Comparison of ENCODE assay signal across 19 cellular contexts in the genomic region with DNA sequence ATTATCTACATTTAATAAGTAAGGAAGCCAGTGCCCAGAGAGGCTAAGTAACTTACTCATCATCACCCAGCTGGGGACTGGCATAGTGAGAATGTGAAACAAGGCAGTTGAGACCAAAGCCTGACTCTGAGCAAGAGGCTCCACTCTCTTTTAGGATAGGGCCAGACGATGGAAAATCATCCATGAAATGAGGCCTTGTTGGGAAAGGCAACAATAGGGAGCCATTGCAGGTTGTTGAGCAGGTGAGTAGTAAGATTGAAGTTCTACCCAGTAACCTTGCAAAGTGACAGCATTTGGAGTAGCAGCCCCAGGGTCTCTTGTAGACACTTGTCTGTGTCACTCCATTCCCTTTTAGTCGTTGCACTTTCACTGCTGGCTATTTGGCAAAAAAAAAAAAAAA. TPM values are rescaled to one million over a fixed set of nuclear protein-coding genes. Genes with fewer than 3 reads are reported as not detected.
A peak's percentile ranks its signal among the peaks of the same experiment; 100 is the strongest.
DNase-seq lines count a peak whose midpoint lies in the region; ATAC-seq, FAIRE-seq and TF ChIP-seq lines count a peak whose summit lies in the region.
"Had no signal": no experiment of that assay in that cellular context is flagged by ENCODE, and none has a peak within 500 bp of the region (broad histone marks: within the 10 kb centered on the region; RNA-seq: fewer than 3 reads in every experiment).

No MANE protein-coding gene starts in this region.

- no peaks in the 10 kb centered on the region for H3K79me2 ChIP-seq in K562 (ENCODE audit: control insufficient read depth, insufficient read depth, low read length)

- H3K27me3 ChIP-seq in left ventricle myocardium inferior (ENCODE audit: low read depth) = peaks cover 20% of the 10 kb centered on the region
- peaks cover 6 to 9% of the 10 kb centered on the region in 2 experiments; a peak in 3 of 5 replicates for H3K27me3 ChIP-seq in K562 (ENCODE audit: control insufficient read depth in 2 of 2, insufficient read depth in 2 of 2, low read length in 2 of 2)
- H3K27me3 ChIP-seq in pancreas = no peaks in the 10 kb centered on the region

- H4K20me1 ChIP-seq in K562 (replicated peaks; ENCODE audit: control insufficient read depth, insufficient read depth, low read length) = no peaks in the 10 kb centered on the region

- WGBS in A549 (ENCODE audit: missing lambda C conversion rate) = 57% methylated on average over 2 of the region's 2 CpGs
- WGBS in K562 (ENCODE audit: insufficient coverage, low coverage, missing lambda C conversion rate) = 34% methylated on average over 2 of the region's 2 CpGs
- WGBS in pancreas, 2 donors = 85 to 87% methylated on average over 2 of the region's 2 CpGs

- H3K9me1 ChIP-seq in K562 (ENCODE audit: control insufficient read depth, insufficient read depth, low read length) = no peaks in the 10 kb centered on the region

- CTCF ChIA-PET in A549 (lab: Yijun Ruan, JAX) = no interaction called here
- CTCF ChIA-PET in HEK293 (lab: Yijun Ruan, JAX) = interaction anchor here (2.1 kb wide), 1 partner anchor 9 kb away, joined by 23 read pairs; no protein-coding TSS in a partner anchor
- CTCF ChIA-PET in K562 (lab: Yijun Ruan, JAX; ENCODE audit: low intra/inter-chr PET ratio) = no interaction called here

- H3K4me1 ChIP-seq in left ventricle myocardium inferior (peaks cover 61% of the 10 kb centered on the region), A549 (no peaks in the 10 kb centered on the region), HEK293 (ENCODE audit: control insufficient read depth, insufficient read depth, low read length) (no peaks in the 10 kb centered on the region), K562 (replicated peaks in 1 of 2; ENCODE audit: control insufficient read depth in 2 of 2, insufficient read depth in 2 of 2, low read length in 2 of 2) (peaks cover 20 to 37% of the 10 kb centered on the region in 2 experiments), pancreas (peaks cover 0 to 6% (median 5%) of the 10 kb centered on the region in 3 donors)

- BruUV-seq in K562 (replicated peaks; lab: Mats Ljungman, UMichigan) = no TSS peak

- H3K4me2 ChIP-seq in A549 (no peak overlapping the region), K562 (ENCODE audit: insufficient read depth, low read length) (no peak overlapping the region)

- DNase-seq in left ventricle myocardium inferior = no peak
- no peak for DNase-seq in left ventricle myocardium superior
- no peak for DNase-seq in A549 (ENCODE audit: low read depth in 1 of 2, low spot score in 1 of 2)
- DNase-seq in K562 (ENCODE audit: extremely low read depth in 1 of 4, low spot score in 3 of 4) = no peak
- DNase-seq in NCI-H187 (lab: John Stamatoyannopoulos, UW) = no peak
- DNase-seq in pancreas = no peak
- DNase-seq: AML-193; Caco-2; CD4-positive, alpha-beta T cell; IMR-90 had no signal

- ATAC-seq in left ventricle myocardium superior (no peak), A549 (no peak), K562 (no peak), pancreas (no peak)

- H3K27ac ChIP-seq in left ventricle myocardium inferior (replicated peaks) (peak overlapping the region; percentile 92), A549 (no peak overlapping the region), HEK293 (ENCODE audit: extremely low read depth, low read depth, low read length) (no peak overlapping the region), K562 (ENCODE audit: extremely low read depth, low read depth, low read length) (no peak overlapping the region), pancreas (no peak overlapping the region)
- H3K27ac ChIP-seq: C4-2B had no signal

- TF ChIP-seq EP300 in A549 (IDR thresholded peaks at IDR 0.05) (no peak), K562 (IDR thresholded peaks at IDR 0.05; ENCODE audit: low read length) (no peak)

- H3K9me3 ChIP-seq in left ventricle myocardium inferior (replicated peaks) (no peaks in the 10 kb centered on the region), A549 (no peaks in the 10 kb centered on the region), HEK293 (ENCODE audit: control insufficient read depth, insufficient read depth, low read depth, low read length) (no peaks in the 10 kb centered on the region), K562 (replicated peaks; ENCODE audit: control insufficient read depth, insufficient read depth, low read depth, low read length) (no peaks in the 10 kb centered on the region), pancreas (no peaks in the 10 kb centered on the region)
- H3K9me3 ChIP-seq: Caco-2, HAP-1 had no signal

- POLR2A ChIA-PET in A549 (lab: Yijun Ruan, JAX) = no interaction called here
- POLR2A ChIA-PET in HEK293 (lab: Yijun Ruan, JAX) = interaction anchor here (0.7 to 1.9 kb wide), 2 partner anchors 11 to 121 kb away, joined by 3 to 6 read pairs; no protein-coding TSS in a partner anchor
- POLR2A ChIA-PET in K562 (lab: Yijun Ruan, JAX) = no interaction called here

- no peak for FAIRE-seq in A549 (lab: Jason Lieb, UNC)
- FAIRE-seq in K562 (lab: Jason Lieb, UNC) = no peak
- no peak for FAIRE-seq in pancreas (lab: Jason Lieb, UNC)
- FAIRE-seq: A204.1, D721Med, G401.6, GM12891, GM19239 had no signal

- no peak for TF ChIP-seq RAD21 in A549 (conservative IDR thresholded peaks at IDR 0.05 in 1 of 2, IDR thresholded peaks at IDR 0.05 in 1 of 2)
- no peak for TF ChIP-seq RAD21 in K562 (CRISPR knock-in tag; conservative IDR thresholded peaks at IDR 0.05 in 1 of 2, IDR thresholded peaks at IDR 0.05 in 1 of 2)

- peak overlapping the region; percentile 63 for H3K4me3 ChIP-seq in left ventricle myocardium inferior
- H3K4me3 ChIP-seq in A549 = no peak overlapping the region
- H3K4me3 ChIP-seq in HEK293 (ENCODE audit: low read depth, low read length) = no peak overlapping the region
- no peak overlapping the region for H3K4me3 ChIP-seq in K562
- H3K4me3 ChIP-seq in pancreas = no peak overlapping the region
- H3K4me3 ChIP-seq: HAP-1 had no signal

- in situ Hi-C loops in K562 (cut with MboI) = no loop called here

- intact Hi-C loops in left ventricle myocardium inferior (cut with micrococcal nuclease) (no loop called here), left ventricle myocardium superior (cut with micrococcal nuclease) (no loop called here), K562 (cut with micrococcal nuclease) (no loop called here), pancreas (cut with DNase I) (no loop called here)

- no peak for TF ChIP-seq POLR2A in A549 (IDR thresholded peaks at IDR 0.05; ENCODE audit: low read length)
- TF ChIP-seq POLR2A in K562 (conservative IDR thresholded peaks at IDR 0.05) = no peak

- TF ChIP-seq CTCF in left ventricle myocardium inferior (IDR thresholded peaks at IDR 0.05; ENCODE audit: borderline replicate concordance) (no peak), A549 (IDR thresholded peaks at IDR 0.05) (no peak), HEK293 (tag by site-specific recombination; IDR thresholded peaks at IDR 0.05) (no peak), K562 (IDR thresholded peaks at IDR 0.05 in 2 of 3, conservative IDR thresholded peaks at IDR 0.05 in 1 of 3; ENCODE audit: insufficient read depth in 2 of 3, low read depth in 1 of 3, low read length in 3 of 3) (no peak), pancreas (IDR thresholded peaks at IDR 0.05) (no peak)

- no peak overlapping the region for H2AFZ ChIP-seq in K562 (ENCODE audit: low read depth, low read length)

- H3K9ac ChIP-seq in K562 (ENCODE audit: insufficient read depth in 1 of 2, low read depth in 2 of 2, low read length in 2 of 2) = no peak overlapping the region

- H3K36me3 ChIP-seq in left ventricle myocardium inferior (no peaks in the 10 kb centered on the region), HEK293 (ENCODE audit: control insufficient read depth in 2 of 2, insufficient read depth in 1 of 2, low read length in 2 of 2) (no peaks in the 10 kb centered on the region), K562 (ENCODE audit: control insufficient read depth, insufficient read depth, low read length) (no peaks in the 10 kb centered on the region), pancreas (no peaks in the 10 kb centered on the region)
- H3K36me3 ChIP-seq: HAP-1 had no signal

RNA-seq across cellular contexts. Expression of a gene that starts 2.5 kb away (rescaled TPM):
- total RNA-seq in left ventricle myocardium inferior (26.5 TPM), left ventricle myocardium superior (20.4 TPM), K562 (2014; rRNA removed) (0.18 TPM in 1 of 2 replicates, not detected in the other), K562 (2014; rRNA removed; fragmentation: Illumina TruSeq; extraction: Trizol) (not detected in 2 replicates), K562 (2015; rRNA removed; fragmentation: Illumina TruSeq; extraction: Trizol) (0.14 TPM in 1 of 2 replicates, not detected in the other), K562 (2021) (0.47 and 0.49 TPM in 2 replicates), pancreas (1 to 10 TPM in 1 of 6 donors, under 1 TPM in 5; 0.19 to 1.5 (median 0.34) TPM)
- polyA plus RNA-seq in A549 (2011; rRNA removed) (0.07 and 0.13 TPM in 2 replicates), A549 (2017; fragmentation: RNase III; extraction: RNeasy Plus Mini Kit Qiagen cat#74134 plus additional on column Dnase treatment) (0.03 to 0.20 TPM (median 0.08 TPM) in 3 replicates), K562 (2011; rRNA removed) (0.46 and 0.61 TPM in 2 replicates), K562 (2014; fragmentation: Illumina TruSeq; extraction: Trizol) (0.43 TPM in 1 of 2 replicates, not detected in the other), K562 (2014; fragmentation: Nextera tagmentation; extraction: Ambion mirVana) (1 to 10 TPM in 1 of 2 experiments, under 1 TPM in 1; 0.21 to 1.0 TPM), K562 (2014; rRNA removed) (0.69 TPM in 1 of 2 replicates, not detected in the other), pancreas (1 to 10 TPM in 1 of 2 donors, under 1 TPM in 1; 0.80 to 1.2 TPM)
- polyA plus RNA-seq in A549 (2012; cell fraction: cytosol; rRNA removed) = 0.04 TPM in 1 of 2 replicates, not detected in the other
- polyA plus RNA-seq in A549 (2012; cell fraction: nucleus; rRNA removed) = 0.07 and 0.11 TPM in 2 replicates
- 0.15 TPM in 1 of 2 replicates, not detected in the other for polyA minus RNA-seq in A549 (2011; rRNA and poly(A)+ RNA removed)
- 1.5 and 2.5 TPM in 2 replicates for total RNA-seq in K562 (2011; cell fraction: chromatin; rRNA removed; ENCODE audit: low replicate concordance)
- 0.66 and 1.5 TPM in 2 replicates for total RNA-seq in K562 (2011; cell fraction: nucleolus; rRNA removed)
- 1.2 and 1.6 TPM in 2 replicates for total RNA-seq in K562 (2011; cell fraction: nucleoplasm; rRNA removed)
- polyA plus RNA-seq in K562 (2011; cell fraction: cytosol; rRNA removed) = 0.19 and 0.31 TPM in 2 replicates
- 1.2 and 1.9 TPM in 2 replicates for polyA plus RNA-seq in K562 (2011; cell fraction: nucleus; rRNA removed)
- polyA plus RNA-seq in K562 (2012) = 0.33 and 1.8 TPM in 2 replicates
- 0.67 TPM in 1 of 2 replicates, not detected in the other for polyA minus RNA-seq in K562 (2011; rRNA and poly(A)+ RNA removed)
- polyA minus RNA-seq in K562 (2011; cell fraction: cytosol; rRNA and poly(A)+ RNA removed) = not detected in 2 replicates
- polyA minus RNA-seq in K562 (2011; cell fraction: nucleus; rRNA and poly(A)+ RNA removed) = 0.78 and 0.81 TPM in 2 replicates
- total RNA-seq: Caco-2, H4, IMR-90 had no signal

RNA-seq across cellular contexts. Expression of a gene that starts 32.8 kb away (rescaled TPM):
- total RNA-seq in left ventricle myocardium inferior = 69.1 TPM
- 60.3 TPM for total RNA-seq in left ventricle myocardium superior
- polyA plus RNA-seq in A549 (2011; rRNA removed) = 58.7 and 60.0 TPM in 2 replicates
- polyA plus RNA-seq in A549 (2012; cell fraction: cytosol; rRNA removed) = 31.7 and 38.8 TPM in 2 replicates
- 11.3 and 12.7 TPM in 2 replicates for polyA plus RNA-seq in A549 (2012; cell fraction: nucleus; rRNA removed)
- 42.6 to 47.5 TPM (median 45.3 TPM) in 3 replicates for polyA plus RNA-seq in A549 (2017; fragmentation: RNase III; extraction: RNeasy Plus Mini Kit Qiagen cat#74134 plus additional on column Dnase treatment)
- 41.2 and 43.9 TPM in 2 replicates for polyA minus RNA-seq in A549 (2011; rRNA and poly(A)+ RNA removed)
- 16.9 and 22.0 TPM in 2 replicates for total RNA-seq in K562 (2011; cell fraction: chromatin; rRNA removed; ENCODE audit: low replicate concordance)
- 16.6 and 19.2 TPM in 2 replicates for total RNA-seq in K562 (2011; cell fraction: nucleolus; rRNA removed)
- total RNA-seq in K562 (2011; cell fraction: nucleoplasm; rRNA removed) = 25.1 and 30.4 TPM in 2 replicates
- 65.8 and 86.0 TPM in 2 replicates for total RNA-seq in K562 (2014; rRNA removed)
- 130 and 132 TPM in 2 replicates for total RNA-seq in K562 (2014; rRNA removed; fragmentation: Illumina TruSeq; extraction: Trizol)
- 107 and 119 TPM in 2 replicates for total RNA-seq in K562 (2015; rRNA removed; fragmentation: Illumina TruSeq; extraction: Trizol)
- total RNA-seq in K562 (2021) = 86.9 and 90.1 TPM in 2 replicates
- polyA plus RNA-seq in K562 (2011; rRNA removed) = 113 and 137 TPM in 2 replicates
- polyA plus RNA-seq in K562 (2011; cell fraction: cytosol; rRNA removed) = 95.1 and 112 TPM in 2 replicates
- polyA plus RNA-seq in K562 (2011; cell fraction: nucleus; rRNA removed) = 24.2 and 38.0 TPM in 2 replicates
- polyA plus RNA-seq in K562 (2012) = 81.7 and 93.9 TPM in 2 replicates
- 116 and 156 TPM in 2 replicates for polyA plus RNA-seq in K562 (2014; fragmentation: Illumina TruSeq; extraction: Trizol)
- 100 to 1,000 TPM; 195 to 205 TPM for polyA plus RNA-seq in K562 (2014; fragmentation: Nextera tagmentation; extraction: Ambion mirVana)
- 87.9 and 108 TPM in 2 replicates for polyA plus RNA-seq in K562 (2014; rRNA removed)
- polyA minus RNA-seq in K562 (2011; rRNA and poly(A)+ RNA removed) = 105 and 126 TPM in 2 replicates
- polyA minus RNA-seq in K562 (2011; cell fraction: cytosol; rRNA and poly(A)+ RNA removed) = 34.9 and 49.9 TPM in 2 replicates
- 11.2 and 16.2 TPM in 2 replicates for polyA minus RNA-seq in K562 (2011; cell fraction: nucleus; rRNA and poly(A)+ RNA removed)
- total RNA-seq in pancreas = 10 to 100 TPM in 3 of 6 donors, 1 to 10 TPM in 3; 5.1 to 13.1 (median 8.5) TPM
- 1 to 10 TPM; 7.7 to 9.7 TPM for polyA plus RNA-seq in pancreas

RNA-seq across cellular contexts. Expression of a gene that starts 44.0 kb away (rescaled TPM):
- total RNA-seq in left ventricle myocardium inferior (76.4 TPM), left ventricle myocardium superior (76.6 TPM), K562 (2014; rRNA removed) (47.2 and 63.5 TPM in 2 replicates), K562 (2014; rRNA removed; fragmentation: Illumina TruSeq; extraction: Trizol) (81.6 and 89.0 TPM in 2 replicates), K562 (2015; rRNA removed; fragmentation: Illumina TruSeq; extraction: Trizol) (56.9 and 58.5 TPM in 2 replicates), K562 (2021) (74.8 and 80.1 TPM in 2 replicates), pancreas (10 to 100 TPM; 26.0 to 39.2 (median 31.9) TPM)
- polyA plus RNA-seq in A549 (2011; rRNA removed) (27.0 and 32.5 TPM in 2 replicates), A549 (2017; fragmentation: RNase III; extraction: RNeasy Plus Mini Kit Qiagen cat#74134 plus additional on column Dnase treatment) (13.7 to 15.1 TPM (median 13.8 TPM) in 3 replicates), K562 (2011; rRNA removed) (92.9 and 95.9 TPM in 2 replicates), K562 (2014; fragmentation: Illumina TruSeq; extraction: Trizol) (96.1 and 111 TPM in 2 replicates), K562 (2014; fragmentation: Nextera tagmentation; extraction: Ambion mirVana) (10 to 100 TPM; 35.2 to 41.9 TPM), K562 (2014; rRNA removed) (46.7 and 67.6 TPM in 2 replicates), pancreas (10 to 100 TPM; 11.6 to 15.9 TPM)
- 5.9 and 9.2 TPM in 2 replicates for polyA plus RNA-seq in A549 (2012; cell fraction: cytosol; rRNA removed)
- polyA plus RNA-seq in A549 (2012; cell fraction: nucleus; rRNA removed) = 5.7 and 8.2 TPM in 2 replicates
- polyA minus RNA-seq in A549 (2011; rRNA and poly(A)+ RNA removed) = 17.8 and 18.2 TPM in 2 replicates
- 94.9 and 122 TPM in 2 replicates for total RNA-seq in K562 (2011; cell fraction: chromatin; rRNA removed; ENCODE audit: low replicate concordance)
- total RNA-seq in K562 (2011; cell fraction: nucleolus; rRNA removed) = 56.4 and 60.3 TPM in 2 replicates
- 122 and 177 TPM in 2 replicates for total RNA-seq in K562 (2011; cell fraction: nucleoplasm; rRNA removed)
- 47.9 and 60.0 TPM in 2 replicates for polyA plus RNA-seq in K562 (2011; cell fraction: cytosol; rRNA removed)
- polyA plus RNA-seq in K562 (2011; cell fraction: nucleus; rRNA removed) = 59.9 and 67.0 TPM in 2 replicates
- 71.0 and 74.5 TPM in 2 replicates for polyA plus RNA-seq in K562 (2012)
- 51.7 and 54.4 TPM in 2 replicates for polyA minus RNA-seq in K562 (2011; rRNA and poly(A)+ RNA removed)
- polyA minus RNA-seq in K562 (2011; cell fraction: cytosol; rRNA and poly(A)+ RNA removed) = 23.9 and 29.3 TPM in 2 replicates
- 9.6 and 22.3 TPM in 2 replicates for polyA minus RNA-seq in K562 (2011; cell fraction: nucleus; rRNA and poly(A)+ RNA removed)
